Comparison of ENCODE assay signal across 24 cellular contexts in the genomic region with DNA sequence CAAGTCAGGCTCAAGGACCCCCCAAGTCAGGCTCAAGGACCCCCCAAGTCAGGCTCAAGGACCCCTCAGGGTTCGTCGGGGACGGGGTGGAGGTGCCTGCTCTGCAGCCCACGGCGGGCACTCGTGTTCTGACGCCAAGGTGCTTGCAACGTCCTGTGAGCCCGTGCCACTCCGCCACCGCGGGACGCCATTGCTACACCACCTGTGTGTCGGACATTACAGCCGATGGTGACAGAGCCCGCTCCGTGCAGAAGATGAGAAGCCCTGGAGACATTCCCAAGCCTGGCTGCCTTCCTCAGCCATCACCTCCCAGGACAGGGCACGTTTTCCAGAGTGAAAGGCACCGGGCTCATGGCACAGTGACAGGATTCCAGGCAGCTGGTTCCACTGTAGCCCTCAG.
"Had no signal": no experiment of that assay in that cellular context is flagged by ENCODE, and none has a peak within 500 bp of the region (broad histone marks: within the 10 kb centered on the region; RNA-seq: fewer than 3 reads in every experiment).

No MANE protein-coding gene starts in this region.

- DNase-seq: colonic mucosa; effector CD8-positive, alpha-beta T cell; endodermal cell; foreskin fibroblast; gastrocnemius medialis; naive thymus-derived CD4-positive, alpha-beta T cell; nucleus accumbens; small intestine; stimulated activated CD4-positive, alpha-beta T cell treated with anti-CD3 and anti-CD28 coated beads, Interleukin-12 subunit alpha, Interleukin-12 subunit beta, amount 100 ng/mL, for 4 hours; stimulated activated CD4-positive, alpha-beta T cell treated with anti-CD3 and anti-CD28 coated beads, Interleukin-1b, Interleukin-23, amount 100 ng/mL, for 48 hours; stimulated activated CD4-positive, alpha-beta T cell treated with anti-CD3 and anti-CD28 coated beads, Interleukin-4, amount 100 ng/mL, for 24 hours; stimulated activated naive CD8-positive, alpha-beta T cell treated with anti-CD3 and anti-CD28 coated beads, Interleukin-15, Interleukin-2, amounts not matched to agents 100 U/mL and 50 U/mL, for 24 hours; upper lobe of left lung had no signal

- H3K36me3 ChIP-seq: colonic mucosa, gastrocnemius medialis, neural progenitor cell, pancreas, right lobe of liver, thoracic aorta, tibial nerve, upper lobe of left lung, vagina had no signal

- ATAC-seq: esophagus mucosa; gastrocnemius medialis; left lobe of liver; naive thymus-derived CD4-positive, alpha-beta T cell; pancreas; stimulated activated memory B cell treated with anti-CD40 and anti-IgM and Interleukin-4, amounts not matched to agents 10 μg/mL and 1 μg/mL and 100 μg/mL, for 72 hours; stimulated activated naive CD8-positive, alpha-beta T cell treated with anti-CD3 and anti-CD28 coated beads, Interleukin-15, Interleukin-2, amounts not matched to agents 100 U/mL and 50 U/mL, for 24 hours had no signal

- H3K9ac ChIP-seq: neural progenitor cell had no signal

- H3K4me1 ChIP-seq: colonic mucosa, gastrocnemius medialis, neural progenitor cell, pancreas, right lobe of liver, tibial nerve, upper lobe of left lung, vagina had no signal

- H3K9me3 ChIP-seq: colonic mucosa, gastrocnemius medialis, pancreas, vagina had no signal

- H3K27me3 ChIP-seq: colonic mucosa, gastrocnemius medialis, neural progenitor cell, pancreas, right lobe of liver, tibial nerve, upper lobe of left lung, vagina had no signal

- H3K4me3 ChIP-seq: colonic mucosa, gastrocnemius medialis, lung, neural progenitor cell, pancreas, right lobe of liver, thoracic aorta, tibial nerve, upper lobe of left lung, vagina had no signal

- H3K4me2 ChIP-seq: neural progenitor cell had no signal

- H3K27ac ChIP-seq: colonic mucosa, epithelial cell of prostate, gastrocnemius medialis, neural progenitor cell, pancreas, right lobe of liver, thoracic aorta, tibial nerve, upper lobe of left lung, vagina had no signal
